1 cellular context compared by ENCODE assay signal in the genomic region with DNA sequence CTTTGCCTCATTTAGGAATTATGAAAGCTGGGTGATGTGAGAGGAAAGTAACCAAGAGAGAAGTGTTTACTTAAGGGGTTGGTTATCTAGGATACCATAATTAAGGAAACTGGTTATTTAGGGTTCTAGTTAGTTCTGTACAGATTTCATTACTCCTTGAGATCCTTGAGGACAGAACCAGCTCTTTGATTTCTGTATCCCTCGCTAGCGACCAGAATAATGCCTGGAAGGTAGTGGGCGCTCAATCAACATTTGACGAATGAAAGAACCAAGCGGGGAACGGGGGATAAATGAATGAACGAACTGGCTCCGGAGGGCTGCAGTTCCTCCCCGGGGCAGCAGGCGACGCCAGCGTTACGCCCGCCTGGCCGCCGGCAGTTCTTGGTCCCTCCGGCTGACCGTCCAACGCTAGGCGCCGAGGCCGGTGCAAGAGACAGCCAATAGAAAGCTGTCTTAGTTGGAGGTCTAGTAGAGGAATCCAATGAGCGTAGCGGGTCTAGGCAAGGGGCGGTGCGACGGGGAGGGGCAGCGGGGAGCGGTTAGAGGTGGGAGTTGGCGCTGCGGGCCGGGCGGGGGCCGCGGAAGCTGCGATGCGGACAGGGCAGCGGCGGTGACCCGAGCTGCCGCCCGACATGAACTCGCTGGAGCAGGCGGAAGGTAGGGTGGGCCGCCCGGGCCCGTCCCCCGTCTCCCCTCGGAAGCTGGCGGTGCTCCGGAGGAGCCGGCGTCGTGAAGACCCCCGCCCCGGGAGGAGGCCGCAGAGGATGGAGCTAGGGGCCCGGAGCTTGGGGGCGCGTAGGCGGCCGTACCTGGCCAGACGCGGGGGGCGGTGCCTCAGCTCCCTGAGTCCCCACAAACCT.
TF ChIP-seq lines count a peak whose summit lies in the region.

A gene with protein sequence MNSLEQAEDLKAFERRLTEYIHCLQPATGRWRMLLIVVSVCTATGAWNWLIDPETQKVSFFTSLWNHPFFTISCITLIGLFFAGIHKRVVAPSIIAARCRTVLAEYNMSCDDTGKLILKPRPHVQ (plus strand): TSS at position 542 of the 860 bp plus-strand sequence. CDS start 91 bp downstream, at position 633.

TF ChIP-seq in HepG2, 621 proteins besides CTCF, POLR2A, EP300 and RAD21 (continued from another document and continues in another):
- TF ChIP-seq, protein P1, sequence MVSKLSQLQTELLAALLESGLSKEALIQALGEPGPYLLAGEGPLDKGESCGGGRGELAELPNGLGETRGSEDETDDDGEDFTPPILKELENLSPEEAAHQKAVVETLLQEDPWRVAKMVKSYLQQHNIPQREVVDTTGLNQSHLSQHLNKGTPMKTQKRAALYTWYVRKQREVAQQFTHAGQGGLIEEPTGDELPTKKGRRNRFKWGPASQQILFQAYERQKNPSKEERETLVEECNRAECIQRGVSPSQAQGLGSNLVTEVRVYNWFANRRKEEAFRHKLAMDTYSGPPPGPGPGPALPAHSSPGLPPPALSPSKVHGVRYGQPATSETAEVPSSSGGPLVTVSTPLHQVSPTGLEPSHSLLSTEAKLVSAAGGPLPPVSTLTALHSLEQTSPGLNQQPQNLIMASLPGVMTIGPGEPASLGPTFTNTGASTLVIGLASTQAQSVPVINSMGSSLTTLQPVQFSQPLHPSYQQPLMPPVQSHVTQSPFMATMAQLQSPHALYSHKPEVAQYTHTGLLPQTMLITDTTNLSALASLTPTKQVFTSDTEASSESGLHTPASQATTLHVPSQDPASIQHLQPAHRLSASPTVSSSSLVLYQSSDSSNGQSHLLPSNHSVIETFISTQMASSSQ (IDR thresholded peaks at IDR 0.05; ENCODE audit: low read depth) = no peak
- TF ChIP-seq, protein P1 (CRISPR knock-in tag; IDR thresholded peaks at IDR 0.05; ENCODE audit: borderline replicate concordance) = peak; percentile 55; the same call in 1 of the 2 replicates
- TF ChIP-seq, protein P2, sequence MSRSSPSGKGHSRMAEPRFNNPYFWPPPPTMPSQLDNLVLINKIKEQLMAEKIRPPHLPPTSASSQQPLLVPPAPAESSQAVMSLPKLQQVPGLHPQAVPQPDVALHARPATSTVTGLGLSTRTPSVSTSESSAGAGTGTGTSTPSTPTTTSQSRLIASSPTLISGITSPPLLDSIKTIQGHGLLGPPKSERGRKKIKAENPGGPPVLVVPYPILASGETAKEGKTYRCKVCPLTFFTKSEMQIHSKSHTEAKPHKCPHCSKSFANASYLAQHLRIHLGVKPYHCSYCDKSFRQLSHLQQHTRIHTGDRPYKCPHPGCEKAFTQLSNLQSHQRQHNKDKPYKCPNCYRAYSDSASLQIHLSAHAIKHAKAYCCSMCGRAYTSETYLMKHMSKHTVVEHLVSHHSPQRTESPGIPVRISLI (CRISPR knock-in tag; IDR thresholded peaks at IDR 0.05; ENCODE audit: borderline replicate concordance) = peak; percentile 34; the same call in 1 of the 2 replicates
- TF ChIP-seq ZNF280D (CRISPR knock-in tag; IDR thresholded peaks at IDR 0.05) (peak; percentile 51; the same call in 1 of the 2 replicates), ZNF605 (CRISPR knock-in tag; IDR thresholded peaks at IDR 0.05) (peak; percentile 96), ZNF841 (CRISPR knock-in tag; IDR thresholded peaks at IDR 0.05; ENCODE audit: borderline replicate concordance) (no peak), KLF13 (CRISPR knock-in tag; IDR thresholded peaks at IDR 0.05) (peak; percentile 73; the same call in 1 of the 2 replicates), ZNF577 (CRISPR knock-in tag; IDR thresholded peaks at IDR 0.05; ENCODE audit: borderline replicate concordance, low read depth) (no peak), ZFY (CRISPR knock-in tag; IDR thresholded peaks at IDR 0.05) (peak; percentile 99), ZNF670 (CRISPR knock-in tag; IDR thresholded peaks at IDR 0.05; ENCODE audit: borderline replicate concordance) (0 out of 2 replicates have a peak, but pooled peaks have one; percentile 51), ERF (CRISPR knock-in tag; IDR thresholded peaks at IDR 0.05) (peak; percentile 69; the same call in 1 of the 2 replicates), ZNF768 (CRISPR knock-in tag; IDR thresholded peaks at IDR 0.05) (peak; percentile 73; the same call in 1 of the 2 replicates), AHR (CRISPR knock-in tag; IDR thresholded peaks at IDR 0.05) (peak; percentile 61; the same call in 1 of the 2 replicates), GZF1 (CRISPR knock-in tag; IDR thresholded peaks at IDR 0.05) (peak; percentile 78; the same call in 1 of the 2 replicates), ATF7-NPFF (CRISPR knock-in tag; IDR thresholded peaks at IDR 0.05; ENCODE audit: low read depth) (no peak; the same call in none of the 2 replicates), ZNF816 (CRISPR knock-in tag; IDR thresholded peaks at IDR 0.05; ENCODE audit: borderline replicate concordance) (no peak), ZNF772 (CRISPR knock-in tag; IDR thresholded peaks at IDR 0.05) (peak; percentile 97), ZBTB21 (CRISPR knock-in tag; IDR thresholded peaks at IDR 0.05) (no peak), MTF1 (CRISPR knock-in tag; IDR thresholded peaks at IDR 0.05) (no peak), PHF8 (CRISPR knock-in tag; IDR thresholded peaks at IDR 0.05) (peak; percentile 98), ZSCAN20 (CRISPR knock-in tag; IDR thresholded peaks at IDR 0.05; ENCODE audit: borderline replicate concordance) (peak; percentile 72; the same call in 1 of the 2 replicates), RFXAP (CRISPR knock-in tag; IDR thresholded peaks at IDR 0.05; ENCODE audit: borderline replicate concordance) (peak; percentile 70), IRF9 (CRISPR knock-in tag; IDR thresholded peaks at IDR 0.05; ENCODE audit: borderline replicate concordance) (peak; percentile 91), ETV6 (CRISPR knock-in tag; conservative IDR thresholded peaks at IDR 0.05) (0 out of 2 replicates have a peak, but pooled peaks have one; percentile 47), ZNF350 (CRISPR knock-in tag; IDR thresholded peaks at IDR 0.05; ENCODE audit: borderline replicate concordance, low read depth) (peak; percentile 64; the same call in 1 of the 2 replicates), SKIL (CRISPR knock-in tag; IDR thresholded peaks at IDR 0.05; ENCODE audit: borderline replicate concordance) (peak; percentile 79), ATRX (CRISPR knock-in tag; IDR thresholded peaks at IDR 0.05; ENCODE audit: borderline replicate concordance) (0 out of 2 replicates have a peak, but pooled peaks have one; percentile 45), POLR2G (IDR thresholded peaks at IDR 0.05; ENCODE audit: low read depth, low read length) (peak; percentile 89), REXO4 (CRISPR knock-in tag; IDR thresholded peaks at IDR 0.05; ENCODE audit: borderline replicate concordance) (no peak), NPAS2 (CRISPR knock-in tag; IDR thresholded peaks at IDR 0.05; ENCODE audit: borderline replicate concordance) (no peak), ZBTB7B (CRISPR knock-in tag; IDR thresholded peaks at IDR 0.05) (peak; percentile 98), ZNF430 (CRISPR knock-in tag; IDR thresholded peaks at IDR 0.05) (peak; percentile 15; the same call in 1 of the 2 replicates), ZNF235 (CRISPR knock-in tag; IDR thresholded peaks at IDR 0.05; ENCODE audit: borderline replicate concordance) (0 out of 2 replicates have a peak, but pooled peaks have one; percentile 95), ZNF367 (CRISPR knock-in tag; IDR thresholded peaks at IDR 0.05; ENCODE audit: borderline replicate concordance) (peak; percentile 31; the same call in 1 of the 2 replicates), ZNF556 (CRISPR knock-in tag; IDR thresholded peaks at IDR 0.05; ENCODE audit: borderline replicate concordance) (peak; percentile 95; the same call in 1 of the 2 replicates), ZFP41 (CRISPR knock-in tag; IDR thresholded peaks at IDR 0.05; ENCODE audit: borderline replicate concordance) (no peak; the same call in 1 of the 2 replicates)
- TF ChIP-seq, protein P3, sequence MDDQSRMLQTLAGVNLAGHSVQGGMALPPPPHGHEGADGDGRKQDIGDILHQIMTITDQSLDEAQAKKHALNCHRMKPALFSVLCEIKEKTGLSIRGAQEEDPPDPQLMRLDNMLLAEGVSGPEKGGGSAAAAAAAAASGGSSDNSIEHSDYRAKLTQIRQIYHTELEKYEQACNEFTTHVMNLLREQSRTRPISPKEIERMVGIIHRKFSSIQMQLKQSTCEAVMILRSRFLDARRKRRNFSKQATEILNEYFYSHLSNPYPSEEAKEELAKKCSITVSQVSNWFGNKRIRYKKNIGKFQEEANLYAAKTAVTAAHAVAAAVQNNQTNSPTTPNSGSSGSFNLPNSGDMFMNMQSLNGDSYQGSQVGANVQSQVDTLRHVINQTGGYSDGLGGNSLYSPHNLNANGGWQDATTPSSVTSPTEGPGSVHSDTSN (CRISPR knock-in tag; IDR thresholded peaks at IDR 0.05; ENCODE audit: borderline replicate concordance) = no peak
- TF ChIP-seq, protein P4, sequence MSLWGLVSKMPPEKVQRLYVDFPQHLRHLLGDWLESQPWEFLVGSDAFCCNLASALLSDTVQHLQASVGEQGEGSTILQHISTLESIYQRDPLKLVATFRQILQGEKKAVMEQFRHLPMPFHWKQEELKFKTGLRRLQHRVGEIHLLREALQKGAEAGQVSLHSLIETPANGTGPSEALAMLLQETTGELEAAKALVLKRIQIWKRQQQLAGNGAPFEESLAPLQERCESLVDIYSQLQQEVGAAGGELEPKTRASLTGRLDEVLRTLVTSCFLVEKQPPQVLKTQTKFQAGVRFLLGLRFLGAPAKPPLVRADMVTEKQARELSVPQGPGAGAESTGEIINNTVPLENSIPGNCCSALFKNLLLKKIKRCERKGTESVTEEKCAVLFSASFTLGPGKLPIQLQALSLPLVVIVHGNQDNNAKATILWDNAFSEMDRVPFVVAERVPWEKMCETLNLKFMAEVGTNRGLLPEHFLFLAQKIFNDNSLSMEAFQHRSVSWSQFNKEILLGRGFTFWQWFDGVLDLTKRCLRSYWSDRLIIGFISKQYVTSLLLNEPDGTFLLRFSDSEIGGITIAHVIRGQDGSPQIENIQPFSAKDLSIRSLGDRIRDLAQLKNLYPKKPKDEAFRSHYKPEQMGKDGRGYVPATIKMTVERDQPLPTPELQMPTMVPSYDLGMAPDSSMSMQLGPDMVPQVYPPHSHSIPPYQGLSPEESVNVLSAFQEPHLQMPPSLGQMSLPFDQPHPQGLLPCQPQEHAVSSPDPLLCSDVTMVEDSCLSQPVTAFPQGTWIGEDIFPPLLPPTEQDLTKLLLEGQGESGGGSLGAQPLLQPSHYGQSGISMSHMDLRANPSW (CRISPR knock-in tag; IDR thresholded peaks at IDR 0.05; ENCODE audit: borderline replicate concordance) = no peak
